8 cellular contexts compared by ENCODE assay signal in genomic region chr2:179602452-179602851, GRCh38.
"Had no signal": no experiment of that assay in that cellular context is flagged by ENCODE, and none has a peak within 500 bp of the region (broad histone marks: within the 10 kb centered on the region; RNA-seq: fewer than 3 reads in every experiment).

No MANE protein-coding gene starts in this region.

- H3K9ac ChIP-seq: KMS-11 had no signal

- ATAC-seq: HepG2, K562 had no signal

- H3K4me3 ChIP-seq: K562 had no signal

- DNase-seq: Karpas-422, Kasumi-1, KBM-7, KG1 had no signal

- H3K27ac ChIP-seq: HL-60, KMS-11 had no signal

- H3K4me2 ChIP-seq: KMS-11 had no signal
